ENCODE assay signal across 16 cellular contexts in genomic region chr1:18632711-18633427, GRCh38. TPM values are rescaled to one million over a fixed set of nuclear protein-coding genes. Genes with fewer than 3 reads are reported as not detected.
DNase-seq lines count a peak whose midpoint lies in the region; ATAC-seq and TF ChIP-seq lines count a peak whose summit lies in the region.
"Had no signal": no experiment of that assay in that cellular context is flagged by ENCODE, and none has a peak within 500 bp of the region (broad histone marks: within the 10 kb centered on the region; RNA-seq: fewer than 3 reads in every experiment).

No MANE protein-coding gene starts in this region.

- H2BK5ac ChIP-seq in mesendoderm (ENCODE audit: low read length): no peak overlapping the region

- H2BK120ac ChIP-seq in mesendoderm (ENCODE audit: low read depth, low read length): no peak overlapping the region

- no peak for DNase-seq in activated naive CD4-positive, alpha-beta T cell treated with anti-CD3 and anti-CD28 coated beads, Interleukin-2, amount 50 U/mL, for 16 hours
- no peak for DNase-seq in T-helper 2 cell treated with Interferon-gamma antibody and Interleukin-4, amounts not matched to agents 5 μg/mL and 100 μg/mL, for 36 hours (ENCODE audit: low spot score)
- DNase-seq in mesendoderm: peak; percentile 59
- no peak for DNase-seq in stomach
- no peak for DNase-seq in chondrocyte (ENCODE audit: low spot score)
- DNase-seq in left ventricle myocardium superior: no peak
- DNase-seq: activated CD4-positive, CD25-positive, alpha-beta regulatory T cell; AML-193; effector CD8-positive, alpha-beta T cell; EL; foreskin melanocyte had no signal

- no peak for ATAC-seq in GM21390 (IDR thresholded peaks at IDR 0.05; ENCODE audit: unreplicated experiment)
- ATAC-seq in left ventricle myocardium superior: no peak

- H3K36me3 ChIP-seq in mesendoderm (ENCODE audit: control insufficient read depth, insufficient read depth, low read length) (no peaks in the 10 kb centered on the region), stomach (no peaks in the 10 kb centered on the region)
- H3K36me3 ChIP-seq: HAP-1, SJSA1 had no signal

- H3K36me3 Mint-ChIP-seq in activated naive CD4-positive, alpha-beta T cell treated with anti-CD3 and anti-CD28 coated beads, Interleukin-2, amount 50 U/mL, for 24 hours: no peaks in the 10 kb centered on the region
- H3K36me3 Mint-ChIP-seq in T-helper 2 cell treated with Interferon-gamma antibody and Interleukin-4, amounts not matched to agents 5 μg/mL and 100 μg/mL, for 36 hours (ENCODE audit: low read depth): peaks cover 1% of the 10 kb centered on the region
- peaks cover 2% of the 10 kb centered on the region for H3K36me3 Mint-ChIP-seq in chondrocyte (ENCODE audit: low read depth)

- intact Hi-C loops in stomach (cut with DNase I; ENCODE audit: low total_unique reads) (loop anchor here (10.0 kb wide), 1 partner anchor 1258 kb away; the partner anchor contains the start of gene PADI6), left ventricle myocardium superior (cut with micrococcal nuclease) (no loop called here)

- H3K9me3 Mint-ChIP-seq in activated naive CD4-positive, alpha-beta T cell treated with anti-CD3 and anti-CD28 coated beads, Interleukin-2, amount 50 U/mL, for 24 hours: no peaks in the 10 kb centered on the region
- H3K9me3 Mint-ChIP-seq in T-helper 2 cell treated with Interferon-gamma antibody and Interleukin-4, amounts not matched to agents 5 μg/mL and 100 μg/mL, for 36 hours: no peaks in the 10 kb centered on the region
- no peaks in the 10 kb centered on the region for H3K9me3 Mint-ChIP-seq in chondrocyte (ENCODE audit: low read depth)

- no peak for TF ChIP-seq POLR2A in stomach (IDR thresholded peaks at IDR 0.05)

- no peak for TF ChIP-seq EP300 in stomach (IDR thresholded peaks at IDR 0.05)

- H3K4me1 Mint-ChIP-seq in activated naive CD4-positive, alpha-beta T cell treated with anti-CD3 and anti-CD28 coated beads, Interleukin-2, amount 50 U/mL, for 24 hours: peaks cover 41% of the 10 kb centered on the region
- H3K4me1 Mint-ChIP-seq in T-helper 2 cell treated with Interferon-gamma antibody and Interleukin-4, amounts not matched to agents 5 μg/mL and 100 μg/mL, for 36 hours (ENCODE audit: low read depth): peaks cover 3% of the 10 kb centered on the region
- peaks cover 11% of the 10 kb centered on the region for H3K4me1 Mint-ChIP-seq in chondrocyte (ENCODE audit: low read depth)

- no peaks in the 10 kb centered on the region for H3K79me2 ChIP-seq in mesendoderm (ENCODE audit: control insufficient read depth, insufficient read depth, low read length)

- no peak overlapping the region for H3K18ac ChIP-seq in mesendoderm (ENCODE audit: low read length)

- H3K27ac Mint-ChIP-seq in activated naive CD4-positive, alpha-beta T cell treated with anti-CD3 and anti-CD28 coated beads, Interleukin-2, amount 50 U/mL, for 24 hours: peak overlapping the region; percentile 65
- peak overlapping the region; percentile 41 for H3K27ac Mint-ChIP-seq in T-helper 2 cell treated with Interferon-gamma antibody and Interleukin-4, amounts not matched to agents 5 μg/mL and 100 μg/mL, for 36 hours
- H3K27ac Mint-ChIP-seq in chondrocyte (ENCODE audit: unreplicated experiment): no peak overlapping the region

- H3K4me1 ChIP-seq in mesendoderm (ENCODE audit: control insufficient read depth, low read depth, low read length): peaks cover 7% of the 10 kb centered on the region
- H3K4me1 ChIP-seq in stomach: peaks cover 0 to 43% (median 19%) of the 10 kb centered on the region in 4 donors
- H3K4me1 ChIP-seq: HAP-1, SJSA1 had no signal

- WGBS in mesendoderm (ENCODE audit: extremely low coverage, insufficient coverage, low lambda C conversion rate): no CpG with 5 or more reads among the region's 54 CpGs
- 5 to 9% (median 7%) methylated on average over 47 to 54 of the region's 54 CpGs for WGBS in stomach, 5 donors

- H3K4ac ChIP-seq in mesendoderm (ENCODE audit: low read depth, low read length): no peak overlapping the region

- H4K5ac ChIP-seq in mesendoderm (ENCODE audit: low read length): no peak overlapping the region

- no peak overlapping the region for H3K56ac ChIP-seq in mesendoderm (ENCODE audit: low read length)

- H4K8ac ChIP-seq in mesendoderm (ENCODE audit: low read depth, low read length): no peak overlapping the region

- H3K27me3 ChIP-seq in mesendoderm (ENCODE audit: insufficient read depth, low read length, poor library complexity): peaks cover 75% of the 10 kb centered on the region
- peaks cover 62 to 100% (median 95%) of the 10 kb centered on the region in 3 donors for H3K27me3 ChIP-seq in stomach

- H3K27ac ChIP-seq in mesendoderm (ENCODE audit: low read depth, low read length): no peak overlapping the region
- no peak overlapping the region for H3K27ac ChIP-seq in stomach
- H3K27ac ChIP-seq: SJSA1 had no signal

- H2AK5ac ChIP-seq in mesendoderm (ENCODE audit: low read length): no peak overlapping the region

- no peak overlapping the region for H3K4me3 Mint-ChIP-seq in activated naive CD4-positive, alpha-beta T cell treated with anti-CD3 and anti-CD28 coated beads, Interleukin-2, amount 50 U/mL, for 24 hours
- no peak overlapping the region for H3K4me3 Mint-ChIP-seq in T-helper 2 cell treated with Interferon-gamma antibody and Interleukin-4, amounts not matched to agents 5 μg/mL and 100 μg/mL, for 36 hours
- H3K4me3 Mint-ChIP-seq in chondrocyte (ENCODE audit: unreplicated experiment): no peak overlapping the region

- no peaks in the 10 kb centered on the region for H3K79me1 ChIP-seq in mesendoderm (ENCODE audit: low read length)

- no peaks in the 10 kb centered on the region for H3K9me3 ChIP-seq in stomach
- H3K9me3 ChIP-seq: HAP-1 had no signal

- TF ChIP-seq CTCF in stomach (IDR thresholded peaks at IDR 0.05) (no peak), chondrocyte (IDR thresholded peaks at IDR 0.05) (no peak)

- no peak overlapping the region for H3K23ac ChIP-seq in mesendoderm (ENCODE audit: low read length)

- H3K9ac ChIP-seq in mesendoderm (ENCODE audit: low read length): no peak overlapping the region

- H3K4me2 ChIP-seq in mesendoderm (ENCODE audit: low read length): peak overlapping the region; percentile 12

- H3K4me3 ChIP-seq in mesendoderm (ENCODE audit: low read length) (no peak overlapping the region), stomach (no peak overlapping the region)
- H3K4me3 ChIP-seq: HAP-1, SJSA1 had no signal

- H2BK15ac ChIP-seq in mesendoderm (replicated peaks; ENCODE audit: low read depth): no peak overlapping the region

- H3K27me3 Mint-ChIP-seq in activated naive CD4-positive, alpha-beta T cell treated with anti-CD3 and anti-CD28 coated beads, Interleukin-2, amount 50 U/mL, for 24 hours: peaks cover 74% of the 10 kb centered on the region
- peaks cover 94% of the 10 kb centered on the region for H3K27me3 Mint-ChIP-seq in T-helper 2 cell treated with Interferon-gamma antibody and Interleukin-4, amounts not matched to agents 5 μg/mL and 100 μg/mL, for 36 hours (ENCODE audit: low read depth)
- H3K27me3 Mint-ChIP-seq in chondrocyte (ENCODE audit: low read depth): peaks cover 87% of the 10 kb centered on the region

RNA-seq across cellular contexts. Expression of gene PAX7, which starts 2.2 kb away (rescaled TPM):
- 0.06 TPM for polyA plus RNA-seq in mesendoderm (2013, experiment 1 of 2)
- polyA plus RNA-seq in mesendoderm (2013, experiment 2 of 2): 0.01 TPM
- total RNA-seq in stomach (not detected), chondrocyte (not detected in 3 replicates), left ventricle myocardium superior (not detected)
- polyA plus RNA-seq in stomach: not detected
- total RNA-seq: omental fat pad, SJSA1 had no signal
